13 cellular contexts compared by ENCODE assay signal in the genomic region with DNA sequence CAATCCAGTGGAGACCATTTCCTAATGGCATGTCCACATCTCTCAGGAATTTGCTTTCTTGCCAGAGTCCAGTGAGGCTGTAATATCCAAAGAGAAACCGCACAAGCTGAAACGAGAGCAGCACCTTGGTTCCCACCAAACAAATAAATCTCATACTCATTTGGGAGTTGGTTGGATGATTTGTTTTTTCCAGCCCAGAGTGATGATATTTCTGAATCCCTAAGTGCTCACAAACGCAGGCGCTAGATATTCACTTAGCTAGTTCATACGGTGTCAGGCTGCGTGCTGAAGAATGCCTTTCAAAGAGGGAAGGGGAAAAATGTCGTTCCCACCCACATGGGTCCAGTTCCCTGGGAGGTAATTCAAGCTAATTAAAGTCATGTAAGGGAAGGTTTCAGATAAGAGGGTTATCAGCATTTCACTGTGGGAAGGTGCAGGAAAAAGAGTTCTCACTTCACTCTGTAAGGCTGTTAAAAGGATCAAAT. TPM values are rescaled to one million over a fixed set of nuclear protein-coding genes. Genes with fewer than 3 reads are reported as not detected.
DNase-seq lines count a peak whose midpoint lies in the region; ATAC-seq and TF ChIP-seq lines count a peak whose summit lies in the region.
"Had no signal": no experiment of that assay in that cellular context is flagged by ENCODE, and none has a peak within 500 bp of the region (broad histone marks: within the 10 kb centered on the region; RNA-seq: fewer than 3 reads in every experiment).

No MANE protein-coding gene starts in this region.

- H3K4me1 ChIP-seq in osteoblast (ENCODE audit: insufficient read depth, low read length): peaks cover 17% of the 10 kb centered on the region
- H3K4me1 ChIP-seq in HAP-1: no peaks in the 10 kb centered on the region

- H3K27ac ChIP-seq in RWPE1 (peak overlapping the region; percentile 54), osteoblast (ENCODE audit: low read depth, low read length) (peak overlapping the region; percentile 94)

- H3K4me3 ChIP-seq in osteoblast (ENCODE audit: insufficient read depth, low read length) (peak overlapping the region; percentile 30), HAP-1 (no peak overlapping the region)

- TF ChIP-seq CTCF in RWPE1 (conservative IDR thresholded peaks at IDR 0.05; ENCODE audit: low read depth) (no peak), osteoblast (IDR thresholded peaks at IDR 0.05; ENCODE audit: extremely low read depth, low read depth, low read length) (no peak)

- no peak overlapping the region for H2AFZ ChIP-seq in osteoblast (ENCODE audit: low read length)

- H4K20me1 ChIP-seq in osteoblast (ENCODE audit: insufficient read depth, low read length): no peaks in the 10 kb centered on the region

- in situ Hi-C loops in HAP-1 (cut with MboI; ENCODE audit: low sequenced_read_pairs): no loop called here

- H3K9me3 ChIP-seq in osteoblast (ENCODE audit: low read depth, low read length): no peaks in the 10 kb centered on the region
- no peaks in the 10 kb centered on the region for H3K9me3 ChIP-seq in HAP-1

- no peaks in the 10 kb centered on the region for H3K79me2 ChIP-seq in osteoblast (ENCODE audit: insufficient read depth, low read length)

- POLR2A ChIA-PET in RWPE1 (lab: Yijun Ruan, JAX; ENCODE audit: low non-redundant PET): no interaction called here

- CTCF ChIA-PET in RWPE1 (lab: Yijun Ruan, JAX): no interaction called here

- no peak for ATAC-seq in GM19455 (IDR thresholded peaks at IDR 0.05; ENCODE audit: unreplicated experiment)
- ATAC-seq: stimulated activated effector memory CD8-positive, alpha-beta T cell treated with anti-CD3 and anti-CD28 coated beads, Interleukin-12 subunit alpha, Interleukin-12 subunit beta, amount 100 ng/mL, for 72 hours had no signal

- DNase-seq in AG20443 (ENCODE audit: low spot score) (peak; percentile 83), RWPE1 (ENCODE audit: low spot score) (peak; percentile 50), fibroblast of the conjunctiva (ENCODE audit: low read depth) (peak; percentile 12), osteoblast (ENCODE audit: insufficient read length, low spot score, missing footprints) (peak; percentile 81), SIG-M5 treated with dmso at 0.1 percent for 504 hours (lab: John Stamatoyannopoulos, UW; ENCODE audit: unreplicated experiment) (no peak), HAP-1 (ENCODE audit: low spot score in 2 of 2) (no peak), NCI-H1105 (lab: John Stamatoyannopoulos, UW) (no peak)
- DNase-seq: activated naive CD4-positive, alpha-beta T cell treated with anti-CD3 and anti-CD28 coated beads, Interleukin-2, amount 50 U/mL, for 16 hours; CD4-positive, CD25-positive, alpha-beta regulatory T cell; NCI-H345 had no signal

- H3K27me3 ChIP-seq in osteoblast (ENCODE audit: insufficient read depth, low read length) (no peaks in the 10 kb centered on the region), HAP-1 (ENCODE audit: low read depth) (no peaks in the 10 kb centered on the region)

- H3K36me3 ChIP-seq in osteoblast (ENCODE audit: insufficient read depth, low read length) (no peaks in the 10 kb centered on the region), HAP-1 (replicated peaks) (no peaks in the 10 kb centered on the region)

- H3K4me2 ChIP-seq in osteoblast (ENCODE audit: insufficient read depth, low read length): peak overlapping the region; percentile 64

RNA-seq across cellular contexts. Expression of a gene that starts 19.6 kb away (rescaled TPM):
- total RNA-seq in osteoblast: 2.4 and 4.3 TPM in 2 replicates
- total RNA-seq: CD4-positive, CD25-positive, alpha-beta regulatory T cell; pulmonary artery endothelial cell had no signal

Comparison
In these comparisons a context has a peak if more than half of its experiments do, and no peak if none do; other contexts are left out.
1. DNase-seq: peak in AG20443 (single experiment), RWPE1 (single experiment), fibroblast of the conjunctiva (single experiment) and osteoblast (single experiment); none in SIG-M5 treated with dmso at 0.1 percent for 504 hours (single experiment), HAP-1 (0 of 2) and NCI-H1105 (single experiment).